Comparison of ENCODE assay signal across 21 cellular contexts in genomic region chr5:98663521-98663920, GRCh38.
"Had no signal": no experiment of that assay in that cellular context is flagged by ENCODE, and none has a peak within 500 bp of the region (broad histone marks: within the 10 kb centered on the region; RNA-seq: fewer than 3 reads in every experiment).

No MANE protein-coding gene starts in this region.

- H3K36me3 Mint-ChIP-seq: IgD-negative memory B cell had no signal

- H3K9ac ChIP-seq: KMS-11 had no signal

- H3K27ac ChIP-seq: HL-60, KMS-11, SJSA1, SK-N-MC had no signal

- H3K27me3 ChIP-seq: MG63, SJSA1 had no signal

- H3K4me3 Mint-ChIP-seq: IgD-negative memory B cell had no signal

- H3K4me3 ChIP-seq: K562, MG63, SJSA1, SK-N-MC had no signal

- H3K4me1 ChIP-seq: SJSA1 had no signal

- H3K36me3 ChIP-seq: MG63, SJSA1 had no signal

- H3K4me2 ChIP-seq: KMS-11 had no signal

- H3K27ac Mint-ChIP-seq: IgD-negative memory B cell had no signal

- ATAC-seq: K562 had no signal

- H3K9me3 ChIP-seq: MG63, SJSA1 had no signal

- DNase-seq: Kasumi-1, MG63, NCI-H1092 treated with DMSO at 0.1 percent for 48 hours, NCI-H1436 treated with DMSO at 0.1 percent for 48 hours, NCI-H1694, NCI-H187 treated with DMSO at 0.1 percent for 48 hours, NCI-H2029 treated with DMSO at 0.1 percent for 48 hours, NCI-H2227 treated with DMSO at 0.1 percent for 48 hours, NCI-H510A, NCI-H524 treated with DMSO at 0.1 percent for 48 hours, NCI-H69, NCI-H774, Right ventricle myocardium superior, RPMI8226, SIG-M5 had no signal
